34 cellular contexts compared by ENCODE assay signal in genomic region chr10:70773965-70774809, GRCh38. TPM values are rescaled to one million over a fixed set of nuclear protein-coding genes. Genes with fewer than 3 reads are reported as not detected.
A peak's percentile ranks its signal among the peaks of the same experiment; 100 is the strongest.
DNase-seq lines count a peak whose midpoint lies in the region; TF ChIP-seq lines count a peak whose summit lies in the region.
"Had no signal": no experiment of that assay in that cellular context is flagged by ENCODE, and none has a peak within 500 bp of the region (broad histone marks: within the 10 kb centered on the region; RNA-seq: fewer than 3 reads in every experiment).

No MANE protein-coding gene starts in this region.

- no peak overlapping the region for H2BK12ac ChIP-seq in neuronal stem cell (ENCODE audit: low read length)

- peak overlapping the region in 1 of 7 donors; percentile 17 for H3K27ac Mint-ChIP-seq in CD4-positive, alpha-beta memory T cell
- H3K27ac Mint-ChIP-seq: activated CD8-positive, alpha-beta T cell treated with anti-CD3 and anti-CD28 coated beads for 36 hours; stimulated activated effector memory CD8-positive, alpha-beta T cell treated with anti-CD3 and anti-CD28 coated beads, Interleukin-12 subunit alpha, Interleukin-12 subunit beta, amount 100 ng/mL, for 72 hours had no signal

- POLR2A ChIA-PET in GM10248 (lab: Yijun Ruan, JAX): no interaction called here
- POLR2A ChIA-PET in CD4-positive, alpha-beta memory T cell (lab: Charles Lee; ENCODE audit: partially characterized antibody): no interaction called here

- no peaks in the 10 kb centered on the region for H3K79me1 ChIP-seq in neuronal stem cell (ENCODE audit: low read depth, low read length)

- H3K18ac ChIP-seq in neuronal stem cell (ENCODE audit: low read length): peak overlapping the region; percentile 25

- H3K4me2 ChIP-seq in neuronal stem cell (ENCODE audit: insufficient read depth, low read length, poor library complexity, severe bottlenecking): no peak overlapping the region
- H3K4me2 ChIP-seq: hepatocyte had no signal

- H3K9me3 Mint-ChIP-seq in CD4-positive, alpha-beta memory T cell: peaks cover 0 to 1% (median 0%) of the 10 kb centered on the region in 8 donors
- H3K9me3 Mint-ChIP-seq: activated CD8-positive, alpha-beta T cell treated with anti-CD3 and anti-CD28 coated beads for 36 hours; activated naive CD4-positive, alpha-beta T cell treated with anti-CD3 and anti-CD28 coated beads, Interleukin-2, amount 50 U/mL, for 24 hours; immature natural killer cell; nephron; stimulated activated effector memory CD8-positive, alpha-beta T cell treated with anti-CD3 and anti-CD28 coated beads, Interleukin-12 subunit alpha, Interleukin-12 subunit beta, amount 100 ng/mL, for 72 hours had no signal

- H3K27ac ChIP-seq in C4-2B: peak overlapping the region; percentile 64
- H3K27ac ChIP-seq in coronary artery: no peak overlapping the region
- H3K27ac ChIP-seq in neuronal stem cell (replicated peaks; ENCODE audit: low read length): no peak overlapping the region
- no peak overlapping the region for H3K27ac ChIP-seq in CD4-positive, alpha-beta memory T cell (ENCODE audit: low read depth, low read length)
- H3K27ac ChIP-seq in sigmoid colon: no peak overlapping the region
- H3K27ac ChIP-seq: esophagus squamous epithelium, hepatocyte, parathyroid adenoma, Peyer's patch had no signal

- H3K14ac ChIP-seq in neuronal stem cell (ENCODE audit: low read length): no peak overlapping the region

- no peaks in the 10 kb centered on the region for H3K27me3 Mint-ChIP-seq in CD4-positive, alpha-beta memory T cell
- H3K27me3 Mint-ChIP-seq: activated CD8-positive, alpha-beta T cell treated with anti-CD3 and anti-CD28 coated beads for 36 hours; activated naive CD4-positive, alpha-beta T cell treated with anti-CD3 and anti-CD28 coated beads, Interleukin-2, amount 50 U/mL, for 24 hours had no signal

- no peak overlapping the region for H3K9ac ChIP-seq in neuronal stem cell (ENCODE audit: low read depth, low read length, poor library complexity)
- H3K9ac ChIP-seq: parathyroid adenoma had no signal

- no peak overlapping the region for H2BK15ac ChIP-seq in neuronal stem cell (ENCODE audit: low read length)

- H3K23ac ChIP-seq in neuronal stem cell (ENCODE audit: low read depth, low read length, poor library complexity): no peak overlapping the region

- CTCF ChIA-PET in GM10248 (lab: Yijun Ruan, JAX): interaction anchor here (2.1 kb wide), 1 partner anchor 13 kb away, joined by 6 read pairs; no protein-coding TSS in a partner anchor
- CTCF ChIA-PET in CD4-positive, alpha-beta memory T cell (lab: Charles Lee; ENCODE audit: partially characterized antibody): no interaction called here

- no peak overlapping the region for H2AK5ac ChIP-seq in neuronal stem cell (ENCODE audit: low read depth, low read length)

- H2BK5ac ChIP-seq in neuronal stem cell (ENCODE audit: low read length): no peak overlapping the region

- no peak overlapping the region for H4K91ac ChIP-seq in neuronal stem cell (ENCODE audit: low read depth, low read length, poor library complexity)

- no peak overlapping the region for H3K4me3 Mint-ChIP-seq in CD4-positive, alpha-beta memory T cell
- H3K4me3 Mint-ChIP-seq: activated CD8-positive, alpha-beta T cell treated with anti-CD3 and anti-CD28 coated beads for 36 hours; activated naive CD4-positive, alpha-beta T cell treated with anti-CD3 and anti-CD28 coated beads, Interleukin-2, amount 50 U/mL, for 24 hours; immature natural killer cell; nephron; stimulated activated effector memory CD8-positive, alpha-beta T cell treated with anti-CD3 and anti-CD28 coated beads, Interleukin-12 subunit alpha, Interleukin-12 subunit beta, amount 100 ng/mL, for 72 hours had no signal

- H3K4me1 ChIP-seq in neuronal stem cell (ENCODE audit: control insufficient read depth in 2 of 2, insufficient read depth in 1 of 2, low read depth in 1 of 2, low read length in 2 of 2): peaks cover 0 to 5% of the 10 kb centered on the region in 2 donors
- H3K4me1 ChIP-seq in CD4-positive, alpha-beta memory T cell (ENCODE audit: insufficient read depth, low read length): no peaks in the 10 kb centered on the region
- H3K4me1 ChIP-seq in sigmoid colon: no peaks in the 10 kb centered on the region
- H3K4me1 ChIP-seq: parathyroid adenoma, Peyer's patch had no signal

- no peak overlapping the region for H2AFZ ChIP-seq in neuronal stem cell (ENCODE audit: low read length)
- H2AFZ ChIP-seq: hepatocyte, parathyroid adenoma had no signal

- H3K4ac ChIP-seq in neuronal stem cell (ENCODE audit: low read length): no peak overlapping the region

- no CpG with 5 or more reads among the region's 14 CpGs for WGBS in neuronal stem cell (ENCODE audit: extremely low coverage in 2 of 2, insufficient read length in 2 of 2, insufficient replicate concordance in 1 of 2), 2 donors
- 90% methylated on average over 14 of the region's 14 CpGs for WGBS in sigmoid colon, 2 donors

- H3K27me3 ChIP-seq in neuronal stem cell (ENCODE audit: control insufficient read depth in 3 of 3, insufficient read depth in 3 of 3, low read depth in 1 of 3, low read length in 3 of 3) (peaks cover 0 to 16% (median 1%) of the 10 kb centered on the region in 3 experiments), sigmoid colon (no peaks in the 10 kb centered on the region)
- H3K27me3 ChIP-seq in CD4-positive, alpha-beta memory T cell (ENCODE audit: insufficient read depth, low read length): no peaks in the 10 kb centered on the region
- H3K27me3 ChIP-seq: esophagus squamous epithelium, hepatocyte, Peyer's patch had no signal

- no peaks in the 10 kb centered on the region for H3K4me1 Mint-ChIP-seq in CD4-positive, alpha-beta memory T cell
- H3K4me1 Mint-ChIP-seq: activated naive CD4-positive, alpha-beta T cell treated with anti-CD3 and anti-CD28 coated beads, Interleukin-2, amount 50 U/mL, for 24 hours; immature natural killer cell; stimulated activated effector memory CD8-positive, alpha-beta T cell treated with anti-CD3 and anti-CD28 coated beads, Interleukin-12 subunit alpha, Interleukin-12 subunit beta, amount 100 ng/mL, for 72 hours had no signal

- TF ChIP-seq POLR2A in sigmoid colon (IDR thresholded peaks at IDR 0.05): no peak

- H3K9me3 ChIP-seq in neuronal stem cell (replicated peaks in 1 of 2; ENCODE audit: control insufficient read depth in 2 of 2, insufficient read depth in 1 of 2, low read depth in 1 of 2, low read length in 2 of 2): no peaks in the 10 kb centered on the region
- H3K9me3 ChIP-seq in CD4-positive, alpha-beta memory T cell (ENCODE audit: control insufficient read depth in 1 of 2, low read length in 2 of 2): no peaks in the 10 kb centered on the region
- no peaks in the 10 kb centered on the region for H3K9me3 ChIP-seq in sigmoid colon
- H3K9me3 ChIP-seq: esophagus squamous epithelium, Peyer's patch had no signal

- TF ChIP-seq CTCF in C4-2B (conservative IDR thresholded peaks at IDR 0.05) (no peak), GM10248 (IDR thresholded peaks at IDR 0.05; ENCODE audit: control extremely low read depth, extremely low read depth, low read depth, missing control alignments) (no peak), coronary artery (IDR thresholded peaks at IDR 0.05) (no peak), sigmoid colon (IDR thresholded peaks at IDR 0.05) (no peak)

- no peaks in the 10 kb centered on the region for H3K36me3 Mint-ChIP-seq in CD4-positive, alpha-beta memory T cell
- H3K36me3 Mint-ChIP-seq: activated naive CD4-positive, alpha-beta T cell treated with anti-CD3 and anti-CD28 coated beads, Interleukin-2, amount 50 U/mL, for 24 hours; immature natural killer cell; stimulated activated effector memory CD8-positive, alpha-beta T cell treated with anti-CD3 and anti-CD28 coated beads, Interleukin-12 subunit alpha, Interleukin-12 subunit beta, amount 100 ng/mL, for 72 hours had no signal

- no peak overlapping the region for H3K4me3 ChIP-seq in coronary artery
- H3K4me3 ChIP-seq in neuronal stem cell (ENCODE audit: low read length in 2 of 2): no peak overlapping the region
- H3K4me3 ChIP-seq in CD4-positive, alpha-beta memory T cell (ENCODE audit: low read length in 2 of 2): no peak overlapping the region
- H3K4me3 ChIP-seq in sigmoid colon: no peak overlapping the region
- H3K4me3 ChIP-seq: esophagus squamous epithelium, GM12878, hepatocyte, Peyer's patch had no signal

- no peak overlapping the region for H2BK120ac ChIP-seq in neuronal stem cell (ENCODE audit: low read depth, low read length)

- no peak for TF ChIP-seq EP300 in sigmoid colon (IDR thresholded peaks at IDR 0.05)

- no peaks in the 10 kb centered on the region for H3K36me3 ChIP-seq in neuronal stem cell (replicated peaks in 1 of 2; ENCODE audit: control insufficient read depth in 2 of 2, insufficient read depth in 2 of 2, low read length in 2 of 2)
- H3K36me3 ChIP-seq in CD4-positive, alpha-beta memory T cell (ENCODE audit: insufficient read depth, low read length): no peaks in the 10 kb centered on the region
- no peaks in the 10 kb centered on the region for H3K36me3 ChIP-seq in sigmoid colon
- H3K36me3 ChIP-seq: esophagus squamous epithelium, Peyer's patch had no signal

- H4K8ac ChIP-seq in neuronal stem cell (ENCODE audit: low read depth, low read length): no peak overlapping the region

- intact Hi-C loops in CD4-positive, alpha-beta memory T cell (cut with micrococcal nuclease): no loop called here
- intact Hi-C loops in sigmoid colon (cut with DNase I): no loop called here

- DNase-seq in GM10248 (ENCODE audit: extremely low spot score) (peak; percentile 17), coronary artery (ENCODE audit: low spot score) (peak; percentile 67), neuronal stem cell (ENCODE audit: low spot score) (no peak), activated gamma-delta T cell treated with Interleukin-2 at 50 U/mL for 16 hours (no peak), kidney glomerular epithelial cell (lab: John Stamatoyannopoulos, UW) (no peak), sigmoid colon (no peak)
- no peak for DNase-seq in CD4-positive, alpha-beta memory T cell
- DNase-seq: activated CD8-positive, alpha-beta T cell treated with anti-CD3 and anti-CD28 coated beads for 36 hours; activated T-cell treated with anti-CD3 and anti-CD28 coated beads, Interleukin-2, amount 50 U/mL, for 1 hour; anterior cingulate cortex; C1 segment of cervical spinal cord; cortex of kidney; esophagus squamous epithelium; immature natural killer cell; KG1; MM.1S; NCI-H2081; NCI-H2227 treated with DMSO at 0.1 percent for 48 hours; NCI-H69; SIG-M5; stimulated activated CD4-positive, alpha-beta T cell treated with anti-CD3 and anti-CD28 coated beads, Interleukin-12 subunit alpha, Interleukin-12 subunit beta, amount 100 ng/mL, for 4 hours; stimulated activated CD4-positive, alpha-beta T cell treated with anti-CD3 and anti-CD28 coated beads, Interleukin-4, amount 100 ng/mL, for 1 hour had no signal

RNA-seq across cellular contexts. Expression of gene TBATA, which starts 11.0 kb away (rescaled TPM):
- not detected for polyA plus RNA-seq in neuronal stem cell (2013, experiment 1 of 2)
- not detected for polyA plus RNA-seq in neuronal stem cell (2013, experiment 2 of 2)
- total RNA-seq in CD4-positive, alpha-beta memory T cell: not detected
- polyA plus RNA-seq in CD4-positive, alpha-beta memory T cell: not detected
- not detected for total RNA-seq in sigmoid colon
- polyA plus RNA-seq in sigmoid colon: not detected
- total RNA-seq: activated CD8-positive, alpha-beta T cell treated with anti-CD3 and anti-CD28 coated beads for 36 hours; esophagus squamous epithelium; frontal cortex; GM12878; hepatocyte; lower leg skin; mononuclear cell; Peyer's patch; urinary bladder had no signal
- polyA plus RNA-seq: GM12878, hepatocyte, immature natural killer cell, urinary bladder had no signal

RNA-seq across cellular contexts. Expression of gene SGPL1, which starts 41.6 kb away (rescaled TPM):
- polyA plus RNA-seq in neuronal stem cell (2013, experiment 1 of 2): 23.0 TPM
- polyA plus RNA-seq in neuronal stem cell (2013, experiment 2 of 2): 23.0 TPM
- 10 to 100 TPM; 29.6 to 32.2 TPM for total RNA-seq in CD4-positive, alpha-beta memory T cell
- 10 to 100 TPM; 14.3 to 14.7 TPM for polyA plus RNA-seq in CD4-positive, alpha-beta memory T cell
- 10 to 100 TPM; 18.5 to 22.2 (median 20.2) TPM for total RNA-seq in sigmoid colon
- polyA plus RNA-seq in sigmoid colon: 10 to 100 TPM in 2 of 3 donors, 1 to 10 TPM in 1; 6.0 to 20.6 (median 13.9) TPM

Comparison
In these comparisons a context has a peak if more than half of its experiments do, and no peak if none do; other contexts are left out.
1. DNase-seq: peak in GM10248 (single experiment) and coronary artery (single experiment); none in neuronal stem cell (single experiment), CD4-positive, alpha-beta memory T cell (0 of 5), activated gamma-delta T cell treated with Interleukin-2 at 50 U/mL for 16 hours (single experiment), kidney glomerular epithelial cell (single experiment) and sigmoid colon (single experiment).